In genomic region chr2:54669677-54670484, GRCh38 we compare ENCODE assay signal across 8 cellular contexts. TPM values are rescaled to one million over a fixed set of nuclear protein-coding genes. Genes with fewer than 3 reads are reported as not detected.
DNase-seq lines count a peak whose midpoint lies in the region; ATAC-seq, FAIRE-seq and TF ChIP-seq lines count a peak whose summit lies in the region.

No MANE protein-coding gene starts in this region.

- no peak overlapping the region for H2AFZ ChIP-seq in OCI-LY7 (ENCODE audit: low read length)

- TF ChIP-seq CTCF in OCI-LY7 (conservative IDR thresholded peaks at IDR 0.05; ENCODE audit: low read length) (no peak), D721Med (IDR thresholded peaks at IDR 0.05; ENCODE audit: insufficient read depth, missing control alignments) (no peak)

- H3K4me1 ChIP-seq in skeletal muscle satellite cell (ENCODE audit: control insufficient read depth, insufficient read depth, low read length): peaks cover 60% of the 10 kb centered on the region
- H3K4me1 ChIP-seq in OCI-LY7 (ENCODE audit: insufficient read depth, low read length, poor library complexity, severe bottlenecking): peaks cover 14% of the 10 kb centered on the region

- peak overlapping the region; percentile 15 for H3K9ac ChIP-seq in skeletal muscle satellite cell (ENCODE audit: low read depth, low read length)

- no TSS peak for BruUV-seq in OCI-LY7 (replicated peaks; lab: Mats Ljungman, UMichigan)

- FAIRE-seq in D721Med (lab: Jason Lieb, UNC): no peak

- H3K36me3 ChIP-seq in skeletal muscle satellite cell (ENCODE audit: insufficient read depth, low read length) (peaks cover 58% of the 10 kb centered on the region), OCI-LY7 (ENCODE audit: insufficient read depth, low read length) (peaks cover 63% of the 10 kb centered on the region)

- H3K27me3 ChIP-seq in skeletal muscle satellite cell (ENCODE audit: control insufficient read depth, insufficient read depth, low read length): no peaks in the 10 kb centered on the region

- intact Hi-C loops in OCI-LY7 (cut with micrococcal nuclease; ENCODE audit: unreplicated experiment): loop anchor here (5.0 to 10.0 kb wide), 2 partner anchors 167 to 305 kb away; no protein-coding TSS in a partner anchor

- CTCF ChIA-PET in OCI-LY7 (lab: Charles Lee; ENCODE audit: unreplicated experiment): no interaction called here

- H3K27ac ChIP-seq in OCI-LY7 (ENCODE audit: low read depth, low read length, poor library complexity, severe bottlenecking): no peak overlapping the region

- H4K20me1 ChIP-seq in OCI-LY7 (ENCODE audit: insufficient read depth, low read length): no peaks in the 10 kb centered on the region

- H3K9me3 ChIP-seq in skeletal muscle satellite cell (replicated peaks; ENCODE audit: low read length) (no peaks in the 10 kb centered on the region), OCI-LY7 (ENCODE audit: low read length) (no peaks in the 10 kb centered on the region)

- DNase-seq in EL (peak; percentile 71), SIG-M5 (lab: John Stamatoyannopoulos, UW) (peak; percentile 17), fibroblast of the conjunctiva (ENCODE audit: low read depth) (peak; percentile 59), OCI-LY7 (ENCODE audit: low spot score) (no peak), D721Med (ENCODE audit: insufficient read length, low spot score) (no peak), NCI-H128 (lab: John Stamatoyannopoulos, UW; ENCODE audit: unreplicated experiment) (no peak)

- H3K9me2 ChIP-seq in OCI-LY7 (ENCODE audit: insufficient read depth, low read length): no peaks in the 10 kb centered on the region

- no peaks in the 10 kb centered on the region for H3K79me2 ChIP-seq in OCI-LY7 (ENCODE audit: insufficient read depth, low read depth, low read length)

- POLR2A ChIA-PET in OCI-LY7 (lab: Charles Lee): no interaction called here

- peak overlapping the region; percentile 32 for H3K4me2 ChIP-seq in skeletal muscle satellite cell (ENCODE audit: low read length)
- H3K4me2 ChIP-seq in OCI-LY7 (ENCODE audit: low read length): no peak overlapping the region

- ATAC-seq in HG03196 (IDR thresholded peaks at IDR 0.05; ENCODE audit: unreplicated experiment): no peak

- H3K4me3 ChIP-seq in skeletal muscle satellite cell (ENCODE audit: low read length): no peak overlapping the region
- H3K4me3 ChIP-seq in OCI-LY7 (ENCODE audit: low read depth, low read length, poor library complexity, severe bottlenecking): no peak overlapping the region

RNA-seq across cellular contexts. Expression of gene EML6, which starts 53.6 kb away (rescaled TPM):
- total RNA-seq in skeletal muscle satellite cell (2012; rRNA removed): 2.4 and 2.5 TPM in 2 replicates
- total RNA-seq in OCI-LY7 (2014; rRNA removed; shearing (Covaris generic)): 298 and 367 TPM in 2 replicates
- total RNA-seq in OCI-LY7 (2022): 310 and 338 TPM in 2 replicates

Comparison
In these comparisons a context has a peak if more than half of its experiments do, and no peak if none do; other contexts are left out.
1. DNase-seq: peak in EL (single experiment), SIG-M5 (single experiment) and fibroblast of the conjunctiva (single experiment); none in OCI-LY7 (single experiment), D721Med (single experiment) and NCI-H128 (single experiment).